ENCODE assay signal across 1 cellular context in genomic region chrX:132648870-132649269, GRCh38.
TF ChIP-seq lines count a peak whose summit lies in the region.

No MANE protein-coding gene starts in this region.

TF ChIP-seq in IMR-90, 13 proteins besides CTCF, POLR2A, EP300 and RAD21:
- no peak for TF ChIP-seq RCOR1 (IDR thresholded peaks at IDR 0.05; ENCODE audit: insufficient replicate concordance, low read length)
- TF ChIP-seq FOS (IDR thresholded peaks at IDR 0.05; ENCODE audit: low read depth, low read length): no peak
- TF ChIP-seq CEBPB (IDR thresholded peaks at IDR 0.05; ENCODE audit: low read depth, low read length): no peak
- no peak for TF ChIP-seq SMC3 (IDR thresholded peaks at IDR 0.05; ENCODE audit: low read depth, low read length)
- TF ChIP-seq, protein P1, sequence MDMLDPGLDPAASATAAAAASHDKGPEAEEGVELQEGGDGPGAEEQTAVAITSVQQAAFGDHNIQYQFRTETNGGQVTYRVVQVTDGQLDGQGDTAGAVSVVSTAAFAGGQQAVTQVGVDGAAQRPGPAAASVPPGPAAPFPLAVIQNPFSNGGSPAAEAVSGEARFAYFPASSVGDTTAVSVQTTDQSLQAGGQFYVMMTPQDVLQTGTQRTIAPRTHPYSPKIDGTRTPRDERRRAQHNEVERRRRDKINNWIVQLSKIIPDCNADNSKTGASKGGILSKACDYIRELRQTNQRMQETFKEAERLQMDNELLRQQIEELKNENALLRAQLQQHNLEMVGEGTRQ (IDR thresholded peaks at IDR 0.05; ENCODE audit: low read depth, low read length): no peak
- no peak for TF ChIP-seq BHLHE40 (IDR thresholded peaks at IDR 0.05; ENCODE audit: low read depth, low read length)
- TF ChIP-seq MXI1 (IDR thresholded peaks at IDR 0.05; ENCODE audit: borderline replicate concordance, low read depth, low read length): no peak
- TF ChIP-seq NFE2L2 (IDR thresholded peaks at IDR 0.05; ENCODE audit: low read depth, low read length): no peak
- TF ChIP-seq MAZ (IDR thresholded peaks at IDR 0.05; ENCODE audit: borderline replicate concordance, low read depth, low read length): no peak
- TF ChIP-seq RFX5 (IDR thresholded peaks at IDR 0.05; ENCODE audit: low read depth, low read length): no peak
- TF ChIP-seq, protein P2, sequence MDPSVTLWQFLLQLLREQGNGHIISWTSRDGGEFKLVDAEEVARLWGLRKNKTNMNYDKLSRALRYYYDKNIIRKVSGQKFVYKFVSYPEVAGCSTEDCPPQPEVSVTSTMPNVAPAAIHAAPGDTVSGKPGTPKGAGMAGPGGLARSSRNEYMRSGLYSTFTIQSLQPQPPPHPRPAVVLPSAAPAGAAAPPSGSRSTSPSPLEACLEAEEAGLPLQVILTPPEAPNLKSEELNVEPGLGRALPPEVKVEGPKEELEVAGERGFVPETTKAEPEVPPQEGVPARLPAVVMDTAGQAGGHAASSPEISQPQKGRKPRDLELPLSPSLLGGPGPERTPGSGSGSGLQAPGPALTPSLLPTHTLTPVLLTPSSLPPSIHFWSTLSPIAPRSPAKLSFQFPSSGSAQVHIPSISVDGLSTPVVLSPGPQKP (IDR thresholded peaks at IDR 0.05; ENCODE audit: borderline replicate concordance, low read depth, low read length): no peak
- TF ChIP-seq MAFK (IDR thresholded peaks at IDR 0.05; ENCODE audit: low read depth, low read length): no peak
- no peak for TF ChIP-seq CHD1 (IDR thresholded peaks at IDR 0.05; ENCODE audit: low read depth, low read length)
